In the genomic region with DNA sequence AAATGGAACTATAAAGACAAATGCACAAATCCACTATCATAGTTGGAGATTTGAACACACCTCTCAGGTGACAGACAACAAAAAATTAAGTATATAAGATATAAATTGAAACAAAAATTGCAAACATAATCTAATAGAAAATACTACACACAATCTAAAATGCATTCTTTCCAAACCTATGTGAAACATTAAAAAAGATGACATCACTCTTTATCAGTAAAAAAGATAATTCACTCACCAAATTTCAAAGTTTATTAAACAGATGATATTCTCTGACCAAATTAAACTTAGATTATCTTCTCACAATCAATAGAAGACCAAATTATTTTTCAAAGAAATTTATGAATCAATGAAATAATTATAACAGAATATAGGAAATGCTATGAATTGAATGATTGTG, we compare ENCODE assay signal across 28 cellular contexts.
"Had no signal": no experiment of that assay in that cellular context is flagged by ENCODE, and none has a peak within 500 bp of the region (broad histone marks: within the 10 kb centered on the region; RNA-seq: fewer than 3 reads in every experiment).

No MANE protein-coding gene starts in this region.

- ATAC-seq: activated T-helper 17 cell treated with anti-CD3 and anti-CD28 coated beads, Interleukin-2, amount 50 U/mL, for 72 hours; T-cell had no signal

- H3K4me2 ChIP-seq: KMS-11 had no signal

- H3K9ac ChIP-seq: KMS-11 had no signal

- H3K4me1 ChIP-seq: breast epithelium had no signal

- H3K9me3 ChIP-seq: breast epithelium, MG63 had no signal

- H3K36me3 ChIP-seq: breast epithelium had no signal

- H3K27ac ChIP-seq: breast epithelium, KMS-11, VCaP had no signal

- H3K27me3 ChIP-seq: breast epithelium, MG63 had no signal

- DNase-seq: activated CD4-positive, alpha-beta memory T cell treated with anti-CD3 and anti-CD28 coated beads for 36 hours; activated CD4-positive, alpha-beta T cell treated with anti-CD3 and anti-CD28 coated beads, Interleukin-2, amount 10 ng/mL, durations not matched to agents 7 days and 5 days; activated CD4-positive, CD25-positive, alpha-beta regulatory T cell; activated CD8-positive, alpha-beta memory T cell treated with anti-CD3 and anti-CD28 coated beads for 24 hours; activated gamma-delta T cell; activated naive CD4-positive, alpha-beta T cell treated with anti-CD3 and anti-CD28 coated beads for 36 hours; activated naive CD8-positive, alpha-beta T cell treated with anti-CD3 and anti-CD28 coated beads, Interleukin-2, amount 10 ng/mL, durations not matched to agents 7 days and 5 days; activated T-cell treated with anti-CD3 and anti-CD28 coated beads, Interleukin-2, amount 50 U/mL, for 48 hours; aorta; caudate nucleus; MG63; MV-4-11; NCI-H1092 treated with DMSO at 0.1 percent for 48 hours; NCI-H1436; NCI-H1694 treated with DMSO at 0.1 percent for 48 hours; NCI-H2029 treated with DMSO at 0.1 percent for 48 hours; NCI-H345; NCI-H510A; NCI-H526 treated with DMSO at 0.1 percent for 48 hours; NCI-H82; SHP77 treated with DMSO at 0.1 percent for 48 hours; T-cell; T-helper 2 cell; T1000 had no signal

- H3K4me3 ChIP-seq: breast epithelium, MG63 had no signal
